ENCODE assay signal across 8 cellular contexts in the genomic region with DNA sequence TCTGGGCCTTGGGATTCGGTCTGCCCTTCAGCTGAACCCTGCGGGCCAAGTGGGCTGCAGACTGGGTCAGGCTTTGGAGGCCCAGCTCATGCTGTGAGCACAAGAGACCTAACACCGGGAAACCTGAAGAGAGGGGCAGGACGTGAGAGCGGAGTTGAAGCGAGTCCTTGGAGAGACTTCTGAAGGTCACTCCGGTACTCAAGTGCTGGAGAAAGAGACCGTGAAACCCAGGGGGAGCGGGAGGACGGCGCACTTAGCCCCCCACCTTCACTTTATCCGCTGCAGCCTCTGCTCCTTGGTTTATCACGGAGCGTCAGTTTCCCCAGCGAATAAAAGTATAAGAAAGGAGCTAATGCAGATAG. TPM values are rescaled to one million over a fixed set of nuclear protein-coding genes. Genes with fewer than 3 reads are reported as not detected.
DNase-seq lines count a peak whose midpoint lies in the region; ATAC-seq, FAIRE-seq and TF ChIP-seq lines count a peak whose summit lies in the region.

No MANE protein-coding gene starts in this region.

- TF ChIP-seq CTCF in HCT116 (IDR thresholded peaks at IDR 0.05 in 2 of 3, conservative IDR thresholded peaks at IDR 0.05 in 1 of 3; ENCODE audit: borderline replicate concordance in 1 of 3, insufficient read depth in 1 of 3, low read depth in 2 of 3, low read length in 2 of 3) (no peak), WTC11 (IDR thresholded peaks at IDR 0.05) (no peak), left ventricle myocardium inferior (IDR thresholded peaks at IDR 0.05; ENCODE audit: borderline replicate concordance) (no peak)

- CTCF ChIA-PET in CD4-positive, alpha-beta memory T cell (lab: Charles Lee; ENCODE audit: partially characterized antibody) = interaction anchor here (1.5 to 2.6 kb wide), 3 partner anchors 37 to 235 kb away, joined by 4 to 11 read pairs (median 5); no protein-coding TSS in a partner anchor
- CTCF ChIA-PET in HCT116 (lab: Charles Lee) (no interaction called here), WTC11 (lab: Charles Lee) (interaction anchor here (0.9 to 1.1 kb wide), 2 partner anchors 124 to 235 kb away, joined by 3 to 4 read pairs; no protein-coding TSS in a partner anchor)

- H3K27me3 ChIP-seq in CD4-positive, alpha-beta memory T cell (ENCODE audit: insufficient read depth, low read length) = no peaks in the 10 kb centered on the region
- no peaks in the 10 kb centered on the region for H3K27me3 ChIP-seq in HCT116 (ENCODE audit: insufficient read depth, low read length)
- H3K27me3 ChIP-seq in left ventricle myocardium inferior (ENCODE audit: low read depth) = no peaks in the 10 kb centered on the region
- no peaks in the 10 kb centered on the region for H3K27me3 ChIP-seq in small intestine (ENCODE audit: control insufficient read depth in 2 of 2, insufficient read depth in 2 of 2, low read length in 2 of 2)

- H3K9me2 ChIP-seq in HCT116 (ENCODE audit: insufficient read depth) = no peaks in the 10 kb centered on the region

- peaks cover 54% of the 10 kb centered on the region for H3K4me1 ChIP-seq in CD4-positive, alpha-beta memory T cell (ENCODE audit: insufficient read depth, low read length)
- H3K4me1 ChIP-seq in HCT116 (ENCODE audit: control insufficient read depth in 1 of 2, insufficient read depth in 2 of 2, low read length in 2 of 2) = peaks cover 9 to 19% of the 10 kb centered on the region in 2 experiments
- peaks cover 79% of the 10 kb centered on the region for H3K4me1 ChIP-seq in left ventricle myocardium inferior
- H3K4me1 ChIP-seq in small intestine (ENCODE audit: control insufficient read depth in 2 of 2, insufficient read depth in 1 of 2, low read depth in 1 of 2, low read length in 1 of 2) = peaks cover 3 to 13% of the 10 kb centered on the region in 2 donors

- POLR2A ChIA-PET in CD4-positive, alpha-beta memory T cell (lab: Charles Lee; ENCODE audit: partially characterized antibody) = interaction anchor here (1.2 to 4.8 kb wide), 9 partner anchors 10 to 421 kb away, joined by 3 to 67 read pairs (median 14); partner anchors contain the start of genes MOSMO and POLR3E
- POLR2A ChIA-PET in HCT116 (lab: Charles Lee) = interaction anchor here (2.4 kb wide), 1 partner anchor 235 kb away, joined by 8 read pairs; no protein-coding TSS in a partner anchor
- POLR2A ChIA-PET in WTC11 (lab: Charles Lee) = interaction anchor here (0.7 kb wide), 1 partner anchor 134 kb away, joined by 3 read pairs; no protein-coding TSS in a partner anchor

- no peak for TF ChIP-seq RAD21 in HCT116 (IDR thresholded peaks at IDR 0.05; ENCODE audit: low read depth)

- H3K9ac ChIP-seq in HCT116 (ENCODE audit: low read length) = peak overlapping the region; percentile 98

- H3K27me3 Mint-ChIP-seq in CD4-positive, alpha-beta memory T cell = no peaks in the 10 kb centered on the region
- no peaks in the 10 kb centered on the region for H3K27me3 Mint-ChIP-seq in WTC11 (ENCODE audit: low read depth)

- WGBS in small intestine, 3 donors = 0% methylated on average over 15 of the region's 15 CpGs

- RAD21 ChIA-PET in HCT116 (lab: Charles Lee; ENCODE audit: low non-redundant PET in 1 of 2, low total read pairs in 2 of 2, uncharacterized antibody in 2 of 2, unreplicated experiment in 2 of 2) = no interaction called here

- no peak overlapping the region for H2AFZ ChIP-seq in HCT116 (ENCODE audit: low read depth, low read length, poor library complexity, severe bottlenecking)

- intact Hi-C loops in CD4-positive, alpha-beta memory T cell (cut with micrococcal nuclease) = loop anchor here (1.0 to 5.0 kb wide), 5 partner anchors 54 to 419 kb away; partner anchors contain the start of genes CDR2, METTL9 and MOSMO
- intact Hi-C loops in HCT116 (cut with micrococcal nuclease) (loop anchor here (5.0 kb wide), 2 partner anchors 124 to 144 kb away; no protein-coding TSS in a partner anchor), left ventricle myocardium inferior (cut with micrococcal nuclease) (no loop called here)

- H3K36me3 Mint-ChIP-seq in CD4-positive, alpha-beta memory T cell = peaks cover 12 to 51% of the 10 kb centered on the region in 2 donors
- H3K36me3 Mint-ChIP-seq in WTC11 = peaks cover 16% of the 10 kb centered on the region

- H3K36me3 ChIP-seq in CD4-positive, alpha-beta memory T cell (ENCODE audit: insufficient read depth, low read length) = peaks cover 15% of the 10 kb centered on the region
- H3K36me3 ChIP-seq in HCT116 (ENCODE audit: control insufficient read depth in 1 of 2, insufficient read depth in 2 of 2, low read length in 2 of 2) = peaks cover 17 to 18% of the 10 kb centered on the region in 2 experiments
- peaks cover 30% of the 10 kb centered on the region for H3K36me3 ChIP-seq in left ventricle myocardium inferior
- H3K36me3 ChIP-seq in small intestine (ENCODE audit: control insufficient read depth in 2 of 2, insufficient read depth in 2 of 2, low read length in 2 of 2) = peaks cover 0 to 7% of the 10 kb centered on the region in 2 donors

- H3K79me2 ChIP-seq in HCT116 (ENCODE audit: insufficient read depth, low read length) = peaks cover 70% of the 10 kb centered on the region

- ATAC-seq in HCT116 = peak; percentile 35
- ATAC-seq in WTC11 = peak; percentile 27

- H3K27ac Mint-ChIP-seq in CD4-positive, alpha-beta memory T cell = peak overlapping the region; percentile 95 to 100 (median 99)
- H3K27ac Mint-ChIP-seq in WTC11 = peak overlapping the region; percentile 100

- TSS peak; percentile 77 for BruUV-seq in HCT116 (replicated peaks; lab: Mats Ljungman, UMichigan)

- H3K4me3 ChIP-seq in CD4-positive, alpha-beta memory T cell (ENCODE audit: low read length in 2 of 2) = peak overlapping the region; percentile 98
- H3K4me3 ChIP-seq in HCT116 (replicated peaks in 1 of 2; ENCODE audit: low read depth in 1 of 2, low read length in 2 of 2) (peak overlapping the region; percentile 96 to 98), left ventricle myocardium inferior (peak overlapping the region; percentile 79), small intestine (ENCODE audit: low read depth in 1 of 2, low read length in 2 of 2) (peak overlapping the region; percentile 87 to 92)

- peaks cover 7% of the 10 kb centered on the region; the same call in 1 of the 2 replicates for H4K20me1 ChIP-seq in HCT116 (ENCODE audit: insufficient read depth)

- no peak for FAIRE-seq in small intestine (lab: Jason Lieb, UNC)

- peaks cover 36 to 82% (median 59%) of the 10 kb centered on the region in 4 donors for H3K4me1 Mint-ChIP-seq in CD4-positive, alpha-beta memory T cell
- H3K4me1 Mint-ChIP-seq in WTC11 = peaks cover 11% of the 10 kb centered on the region

- TF ChIP-seq POLR2A in HCT116 (IDR thresholded peaks at IDR 0.05; ENCODE audit: borderline replicate concordance, extremely low read depth, insufficient read depth, insufficient read length) = no peak

- no peaks in the 10 kb centered on the region for H3K9me3 Mint-ChIP-seq in CD4-positive, alpha-beta memory T cell
- no peaks in the 10 kb centered on the region for H3K9me3 Mint-ChIP-seq in WTC11

- DNase-seq in CD4-positive, alpha-beta memory T cell = no peak
- no peak for DNase-seq in HCT116 (ENCODE audit: low read depth, low spot score)
- DNase-seq in WTC11 (ENCODE audit: low spot score) = no peak
- no peak for DNase-seq in left ventricle myocardium inferior
- DNase-seq in small intestine = no peak
- no peak for DNase-seq in DMS153 (lab: John Stamatoyannopoulos, UW)
- no peak for DNase-seq in NCI-H1930 (lab: John Stamatoyannopoulos, UW)
- no peak for DNase-seq in dermis blood vessel endothelial cell

- peak overlapping the region; percentile 86 for H3K4me2 ChIP-seq in HCT116 (ENCODE audit: low read length)

- H3K9me3 ChIP-seq in CD4-positive, alpha-beta memory T cell (ENCODE audit: control insufficient read depth in 1 of 2, low read length in 2 of 2) = no peaks in the 10 kb centered on the region
- no peaks in the 10 kb centered on the region for H3K9me3 ChIP-seq in HCT116 (ENCODE audit: control insufficient read depth in 1 of 2, insufficient read depth in 1 of 2, low read depth in 1 of 2, low read length in 2 of 2)
- H3K9me3 ChIP-seq in left ventricle myocardium inferior (replicated peaks) = no peaks in the 10 kb centered on the region
- H3K9me3 ChIP-seq in small intestine (ENCODE audit: control insufficient read depth, low read depth) = no peaks in the 10 kb centered on the region

- peak overlapping the region; percentile 98 for H3K27ac ChIP-seq in CD4-positive, alpha-beta memory T cell (ENCODE audit: low read depth, low read length)
- H3K27ac ChIP-seq in HCT116 (ENCODE audit: low read depth, low read length) (peak overlapping the region; percentile 76), left ventricle myocardium inferior (replicated peaks) (peak overlapping the region; percentile 95), small intestine (ENCODE audit: low read depth in 1 of 2, low read length in 1 of 2) (peak overlapping the region; percentile 96 to 97)

- H3K4me3 Mint-ChIP-seq in CD4-positive, alpha-beta memory T cell = peak overlapping the region; percentile 96 to 100 (median 98)
- H3K4me3 Mint-ChIP-seq in WTC11 = peak overlapping the region; percentile 100

TF ChIP-seq in HCT116, 20 proteins besides CTCF, POLR2A, EP300 and RAD21 (continues in another document):
- no peak for TF ChIP-seq ZNF274 (IDR thresholded peaks at IDR 0.05; ENCODE audit: low read depth, low read length)

TF ChIP-seq in WTC11, 78 proteins besides CTCF, POLR2A, EP300 and RAD21 (continues in another document):
- TF ChIP-seq GRHL2 (CRISPR knock-in tag; IDR thresholded peaks at IDR 0.05; ENCODE audit: insufficient replicate concordance, severe bottlenecking) = no peak
- peak; percentile 55; the same call in 1 of the 2 replicates for TF ChIP-seq ESRRA (CRISPR knock-in tag; IDR thresholded peaks at IDR 0.05; ENCODE audit: borderline replicate concordance)

RNA-seq across cellular contexts. Expression of gene UQCRC2, which starts 0.4 kb away (rescaled TPM):
- total RNA-seq in CD4-positive, alpha-beta memory T cell = 100 to 1,000 TPM; 170 to 177 TPM
- polyA plus RNA-seq in CD4-positive, alpha-beta memory T cell = 100 to 1,000 TPM; 156 to 258 TPM
- total RNA-seq in HCT116 (2021; ENCODE audit: unreplicated experiment) = 249 TPM
- 214 and 215 TPM in 2 replicates for polyA plus RNA-seq in HCT116 (2012)
- total RNA-seq in WTC11 (2021) = 197 to 207 TPM (median 198 TPM) in 3 replicates
- 964 TPM for total RNA-seq in left ventricle myocardium inferior
- polyA plus RNA-seq in small intestine = 100 to 1,000 TPM; 245 to 408 (median 340) TPM
- 222 and 231 TPM in 2 replicates for total RNA-seq in dermis blood vessel endothelial cell

RNA-seq across cellular contexts. Expression of gene PDZD9, which starts 47.4 kb away (rescaled TPM):
- not detected for total RNA-seq in CD4-positive, alpha-beta memory T cell
- under 1 TPM; 0.30 to 0.37 TPM for polyA plus RNA-seq in CD4-positive, alpha-beta memory T cell
- total RNA-seq in HCT116 (2021; ENCODE audit: unreplicated experiment) = not detected
- polyA plus RNA-seq in HCT116 (2012) = 0.05 and 0.23 TPM in 2 replicates
- not detected in 3 replicates for total RNA-seq in WTC11 (2021)
- total RNA-seq in left ventricle myocardium inferior = not detected
- polyA plus RNA-seq in small intestine = not detected
- not detected in 2 replicates for total RNA-seq in dermis blood vessel endothelial cell

RNA-seq across cellular contexts. Expression of gene MOSMO, which starts 54.4 kb away (rescaled TPM):
- total RNA-seq in CD4-positive, alpha-beta memory T cell = 10 to 100 TPM; 21.9 to 23.4 TPM
- polyA plus RNA-seq in CD4-positive, alpha-beta memory T cell = 1 to 10 TPM; 3.2 to 6.3 TPM
- total RNA-seq in HCT116 (2021; ENCODE audit: unreplicated experiment) (27.6 TPM), WTC11 (2021) (10.7 to 11.6 TPM (median 10.7 TPM) in 3 replicates), left ventricle myocardium inferior (12.1 TPM), dermis blood vessel endothelial cell (17.7 and 19.2 TPM in 2 replicates)
- polyA plus RNA-seq in HCT116 (2012) = 8.6 and 13.5 TPM in 2 replicates
- polyA plus RNA-seq in small intestine = 1 to 10 TPM; 3.2 to 7.3 (median 5.6) TPM
